Comparison of ENCODE assay signal across 8 cellular contexts in the genomic region with DNA sequence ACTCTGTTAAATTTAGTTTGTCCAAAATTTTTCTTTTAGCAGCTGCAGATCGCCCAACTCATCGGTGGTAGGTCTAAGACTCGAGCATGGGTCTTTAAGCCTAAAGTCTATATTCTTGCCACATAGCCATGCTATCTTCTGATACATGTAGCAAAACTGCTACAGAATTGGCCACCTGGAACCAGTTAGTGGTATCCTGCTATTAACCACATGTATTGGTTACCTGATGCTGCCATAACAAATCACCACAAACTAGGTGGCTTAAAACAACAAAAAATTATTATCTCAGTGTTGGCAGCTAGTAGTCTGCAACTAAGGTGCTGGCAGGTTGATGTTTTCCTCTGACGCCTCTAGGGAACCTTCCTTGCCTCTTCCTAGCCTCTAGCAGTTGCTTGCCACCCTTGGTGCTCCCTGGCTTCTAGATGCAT.
A peak's percentile ranks its signal among the peaks of the same experiment; 100 is the strongest.
DNase-seq lines count a peak whose midpoint lies in the region; ATAC-seq and TF ChIP-seq lines count a peak whose summit lies in the region.

No MANE protein-coding gene starts in this region.

- ATAC-seq in GM21447 (IDR thresholded peaks at IDR 0.05; ENCODE audit: unreplicated experiment) (peak; percentile 70), HG03571 (IDR thresholded peaks at IDR 0.05; ENCODE audit: unreplicated experiment) (peak; percentile 66)

- H3K4me3 ChIP-seq in DOHH2 (ENCODE audit: low read length) (peak overlapping the region; percentile 38), fibroblast of villous mesenchyme (ENCODE audit: low read depth, low read length) (peak overlapping the region; percentile 33), esophagus squamous epithelium (peak overlapping the region in 1 of 4 donors; percentile 44)

- H3K9me3 ChIP-seq in DOHH2 (ENCODE audit: control insufficient read depth, insufficient read depth, low read length) (no peaks in the 10 kb centered on the region), esophagus squamous epithelium (no peaks in the 10 kb centered on the region)

- peak overlapping the region; percentile 30 for H3K4me2 ChIP-seq in DOHH2 (ENCODE audit: low read length)

- H3K79me2 ChIP-seq in DOHH2 (ENCODE audit: control insufficient read depth, low read length): no peaks in the 10 kb centered on the region

- no peaks in the 10 kb centered on the region for H3K36me3 ChIP-seq in DOHH2 (ENCODE audit: control insufficient read depth, low read length)
- no peaks in the 10 kb centered on the region for H3K36me3 ChIP-seq in esophagus squamous epithelium

- 0 out of 2 replicates have a peak, but pooled peaks cover 2% of the 10 kb centered on the region for H3K27me3 ChIP-seq in DOHH2 (ENCODE audit: control insufficient read depth, low read length)
- no peaks in the 10 kb centered on the region for H3K27me3 ChIP-seq in esophagus squamous epithelium

- TF ChIP-seq CTCF in DOHH2 (IDR thresholded peaks at IDR 0.05; ENCODE audit: low read depth, low read length, poor library complexity, severe bottlenecking) (no peak), fibroblast of villous mesenchyme (IDR thresholded peaks at IDR 0.05; ENCODE audit: insufficient read depth, low read depth, low read length) (no peak), esophagus squamous epithelium (IDR thresholded peaks at IDR 0.05) (no peak)

- no peaks in the 10 kb centered on the region for H4K20me1 ChIP-seq in DOHH2 (ENCODE audit: control insufficient read depth, insufficient read depth, low read depth, low read length)

- intact Hi-C loops in esophagus squamous epithelium (cut with DNase I): no loop called here

- peaks cover 14% of the 10 kb centered on the region for H3K4me1 ChIP-seq in DOHH2 (ENCODE audit: control insufficient read depth, low read length)
- H3K4me1 ChIP-seq in esophagus squamous epithelium: peaks cover 0 to 9% (median 3%) of the 10 kb centered on the region in 3 donors

- no peak overlapping the region for H3K27ac ChIP-seq in DOHH2 (ENCODE audit: low read depth, low read length)
- H3K27ac ChIP-seq in esophagus squamous epithelium: peak overlapping the region in 2 of 4 donors; percentile 27 to 44

- DNase-seq in fibroblast of villous mesenchyme (ENCODE audit: low read depth): no peak
- no peak for DNase-seq in T1000 (lab: John Stamatoyannopoulos, UW)
- DNase-seq in KG1 (lab: John Stamatoyannopoulos, UW): no peak
- no peak for DNase-seq in esophagus squamous epithelium (lab: John Stamatoyannopoulos, UW)
- DNase-seq in erythroblast (lab: John Stamatoyannopoulos, UW): no peak

- 60 to 77% methylated on average over 4 of the region's 4 CpGs for WGBS in esophagus squamous epithelium, 2 donors

- TF ChIP-seq POLR2A in esophagus squamous epithelium (IDR thresholded peaks at IDR 0.05) (no peak), erythroblast (IDR thresholded peaks at IDR 0.05; ENCODE audit: low read length) (no peak)

- H3K9me2 ChIP-seq in DOHH2 (replicated peaks; ENCODE audit: control insufficient read depth, low read length): no peaks in the 10 kb centered on the region

- H3F3A ChIP-seq in DOHH2 (ENCODE audit: control insufficient read depth, insufficient read depth): no peaks in the 10 kb centered on the region
